ENCODE assay signal across 1 cellular context in the genomic region with DNA sequence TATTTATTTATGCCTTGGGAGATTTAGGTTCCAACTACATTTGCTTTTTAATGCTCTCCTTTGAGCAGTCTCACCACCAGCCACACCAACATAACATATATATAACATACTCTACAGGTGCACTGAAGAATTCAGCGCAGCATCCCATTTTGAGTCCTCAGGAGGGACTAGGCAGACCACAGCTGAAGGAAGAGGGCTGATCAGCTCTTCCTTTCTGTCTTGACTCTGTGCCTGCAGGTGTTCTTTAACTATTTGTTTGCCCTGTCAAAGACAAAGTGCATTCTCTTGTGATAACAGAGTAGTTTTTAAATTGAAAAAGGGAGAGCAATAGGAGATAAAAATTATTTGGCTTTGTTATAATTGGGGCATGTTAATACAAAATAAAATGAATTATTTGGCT.
TF ChIP-seq lines count a peak whose summit lies in the region.

No MANE protein-coding gene starts in this region.

TF ChIP-seq in K562, 482 proteins besides CTCF, POLR2A, EP300 and RAD21:
- TF ChIP-seq ZSCAN32 (CRISPR knock-in tag; IDR thresholded peaks at IDR 0.05) (no peak), BRCA1 (IDR thresholded peaks at IDR 0.05) (no peak), BRCA1 (CRISPR knock-in tag; IDR thresholded peaks at IDR 0.05) (no peak), CUX1 (CRISPR knock-in tag; IDR thresholded peaks at IDR 0.05) (no peak), ESRRA (IDR thresholded peaks at IDR 0.05; ENCODE audit: borderline replicate concordance, low read depth) (no peak), ZNF583 (CRISPR knock-in tag; IDR thresholded peaks at IDR 0.05) (no peak), HDAC2 (IDR thresholded peaks at IDR 0.05) (no peak), BMI1 (IDR thresholded peaks at IDR 0.05; ENCODE audit: low read length) (no peak), ZSCAN29 (IDR thresholded peaks at IDR 0.05) (no peak), ETS1 (conservative IDR thresholded peaks at IDR 0.05; ENCODE audit: control insufficient read depth, low read depth, low read length) (no peak), FOS (IDR thresholded peaks at IDR 0.05; ENCODE audit: extremely low read depth, insufficient read length) (no peak), XRCC3 (IDR thresholded peaks at IDR 0.05) (no peak), ZNF224 (CRISPR knock-in tag; IDR thresholded peaks at IDR 0.05) (no peak)
- TF ChIP-seq, protein P1, sequence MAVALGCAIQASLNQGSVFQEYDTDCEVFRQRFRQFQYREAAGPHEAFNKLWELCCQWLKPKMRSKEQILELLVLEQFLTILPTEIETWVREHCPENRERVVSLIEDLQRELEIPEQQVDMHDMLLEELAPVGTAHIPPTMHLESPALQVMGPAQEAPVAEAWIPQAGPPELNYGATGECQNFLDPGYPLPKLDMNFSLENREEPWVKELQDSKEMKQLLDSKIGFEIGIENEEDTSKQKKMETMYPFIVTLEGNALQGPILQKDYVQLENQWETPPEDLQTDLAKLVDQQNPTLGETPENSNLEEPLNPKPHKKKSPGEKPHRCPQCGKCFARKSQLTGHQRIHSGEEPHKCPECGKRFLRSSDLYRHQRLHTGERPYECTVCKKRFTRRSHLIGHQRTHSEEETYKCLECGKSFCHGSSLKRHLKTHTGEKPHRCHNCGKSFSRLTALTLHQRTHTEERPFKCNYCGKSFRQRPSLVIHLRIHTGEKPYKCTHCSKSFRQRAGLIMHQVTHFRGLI (CRISPR knock-in tag; IDR thresholded peaks at IDR 0.05) = no peak
